In genomic region chr21:44898851-44899767, GRCh38 we compare ENCODE assay signal across 17 cellular contexts. TPM values are rescaled to one million over a fixed set of nuclear protein-coding genes. Genes with fewer than 3 reads are reported as not detected.
DNase-seq lines count a peak whose midpoint lies in the region; ATAC-seq and TF ChIP-seq lines count a peak whose summit lies in the region.
"Had no signal": no experiment of that assay in that cellular context is flagged by ENCODE, and none has a peak within 500 bp of the region (broad histone marks: within the 10 kb centered on the region; RNA-seq: fewer than 3 reads in every experiment).

No MANE protein-coding gene starts in this region.

- H3K27ac Mint-ChIP-seq in activated naive CD4-positive, alpha-beta T cell treated with anti-CD3 and anti-CD28 coated beads, Interleukin-2, amount 50 U/mL, for 24 hours, result peak overlapping the region; percentile 17

- H3K27ac ChIP-seq in heart left ventricle (no peak overlapping the region), lower lobe of right lung (no peak overlapping the region), upper lobe of right lung (no peak overlapping the region)
- H3K27ac ChIP-seq: C4-2B had no signal

- H3K4me3 Mint-ChIP-seq in activated naive CD4-positive, alpha-beta T cell treated with anti-CD3 and anti-CD28 coated beads, Interleukin-2, amount 50 U/mL, for 24 hours, result no peak overlapping the region

- H3K4me1 ChIP-seq in heart left ventricle (peaks cover 0 to 23% (median 0%) of the 10 kb centered on the region in 12 donors), lower lobe of right lung (peaks cover 28% of the 10 kb centered on the region), upper lobe of right lung (peaks cover 16% of the 10 kb centered on the region)

- no peak for TF ChIP-seq POLR2A in heart left ventricle (IDR thresholded peaks at IDR 0.05)

- H3K9me3 ChIP-seq in heart left ventricle, result no peaks in the 10 kb centered on the region
- H3K9me3 ChIP-seq in lower lobe of right lung, result no peaks in the 10 kb centered on the region
- no peaks in the 10 kb centered on the region for H3K9me3 ChIP-seq in upper lobe of right lung

- peaks cover 5% of the 10 kb centered on the region for H3K4me1 Mint-ChIP-seq in activated naive CD4-positive, alpha-beta T cell treated with anti-CD3 and anti-CD28 coated beads, Interleukin-2, amount 50 U/mL, for 24 hours

- peaks cover 12% of the 10 kb centered on the region for H3K36me3 Mint-ChIP-seq in activated naive CD4-positive, alpha-beta T cell treated with anti-CD3 and anti-CD28 coated beads, Interleukin-2, amount 50 U/mL, for 24 hours

- H3K36me3 ChIP-seq in heart left ventricle (peaks cover 0 to 97% (median 0%) of the 10 kb centered on the region in 9 donors), lower lobe of right lung (peaks cover 52% of the 10 kb centered on the region), upper lobe of right lung (peaks cover 17% of the 10 kb centered on the region)

- TF ChIP-seq CTCF in heart left ventricle (IDR thresholded peaks at IDR 0.05), result no peak
- TF ChIP-seq CTCF in lower lobe of right lung (IDR thresholded peaks at IDR 0.05), result no peak
- no peak for TF ChIP-seq CTCF in upper lobe of right lung (IDR thresholded peaks at IDR 0.05)
- no peak for TF ChIP-seq CTCF in GM10266 (IDR thresholded peaks at IDR 0.05; ENCODE audit: control insufficient read depth, insufficient read depth, low read depth, missing control alignments)

- no peak for ATAC-seq in heart left ventricle
- ATAC-seq in lower lobe of right lung, result no peak
- no peak for ATAC-seq in upper lobe of right lung
- ATAC-seq: PC-3 had no signal

- H3K27me3 ChIP-seq in heart left ventricle (peaks cover 0 to 7% (median 0%) of the 10 kb centered on the region in 9 donors), lower lobe of right lung (ENCODE audit: low read depth) (no peaks in the 10 kb centered on the region), upper lobe of right lung (no peaks in the 10 kb centered on the region)

- no peak for DNase-seq in activated naive CD4-positive, alpha-beta T cell treated with Interleukin-2 at 50 U/mL for 16 hours
- DNase-seq in heart left ventricle (peak in 3 of 5 donors; percentile 16 to 58 (median 18)), lower lobe of right lung (peak; percentile 46), upper lobe of right lung (peak; percentile 61), anterior cingulate cortex (lab: John Stamatoyannopoulos, UW) (no peak), GM10266 (ENCODE audit: extremely low spot score) (no peak)
- no peak for DNase-seq in stimulated activated CD4-positive, alpha-beta T cell treated with anti-CD3 and anti-CD28 coated beads, Interleukin-15, amount 100 ng/mL, for 24 hours
- DNase-seq: H7, Karpas-422, MM.1S, NCI-H1105, NCI-H1694 treated with DMSO at 0.1 percent for 48 hours, NCI-H446, NCI-H748 treated with DMSO at 0.1 percent for 48 hours, PC-3 had no signal

- H3K4me3 ChIP-seq in heart left ventricle (no peak overlapping the region), lower lobe of right lung (no peak overlapping the region), upper lobe of right lung (no peak overlapping the region)

- H3K9me3 Mint-ChIP-seq in activated naive CD4-positive, alpha-beta T cell treated with anti-CD3 and anti-CD28 coated beads, Interleukin-2, amount 50 U/mL, for 24 hours, result no peaks in the 10 kb centered on the region

- H3K27me3 Mint-ChIP-seq in activated naive CD4-positive, alpha-beta T cell treated with anti-CD3 and anti-CD28 coated beads, Interleukin-2, amount 50 U/mL, for 24 hours, result no peaks in the 10 kb centered on the region

- intact Hi-C loops in heart left ventricle (cut with DNase I), result no loop called here
- intact Hi-C loops in lower lobe of right lung (cut with DNase I), result no loop called here
- intact Hi-C loops in upper lobe of right lung (cut with DNase I), result no loop called here

- 80 to 85% (median 82%) methylated on average over 43 to 49 of the region's 49 CpGs for WGBS in heart left ventricle, 4 donors

RNA-seq across cellular contexts. Expression of gene ITGB2, which starts 21.6 kb away (rescaled TPM):
- total RNA-seq in heart left ventricle (100 to 1,000 TPM in 2 of 9 donors, 10 to 100 TPM in 5, 1 to 10 TPM in 2; 7.4 to 253 (median 27.7) TPM), lower lobe of right lung (468 TPM), upper lobe of right lung (370 TPM)
- 10 to 100 TPM in 1 of 2 donors, 1 to 10 TPM in 1; 6.1 to 12.3 TPM for polyA plus RNA-seq in heart left ventricle

RNA-seq across cellular contexts. Expression of gene PTTG1IP, which starts 25.6 kb away (rescaled TPM):
- 100 to 1,000 TPM; 134 to 319 (median 172) TPM for total RNA-seq in heart left ventricle
- 100 to 1,000 TPM; 126 to 253 TPM for polyA plus RNA-seq in heart left ventricle
- total RNA-seq in lower lobe of right lung, result 209 TPM
- total RNA-seq in upper lobe of right lung, result 244 TPM

RNA-seq across cellular contexts. Expression of gene SLX9, which starts 40.7 kb away (rescaled TPM):
- total RNA-seq in heart left ventricle (10 to 100 TPM; 38.5 to 53.1 (median 47.1) TPM), lower lobe of right lung (15.7 TPM), upper lobe of right lung (22.8 TPM)
- 10 to 100 TPM; 63.8 to 77.8 TPM for polyA plus RNA-seq in heart left ventricle

Comparison
In these comparisons a context has a peak if more than half of its experiments do, and no peak if none do; other contexts are left out.
1. DNase-seq: peak in heart left ventricle (3 of 5), lower lobe of right lung (single experiment) and upper lobe of right lung (single experiment); none in activated naive CD4-positive, alpha-beta T cell treated with Interleukin-2 at 50 U/mL for 16 hours (single experiment), anterior cingulate cortex (0 of 58), GM10266 (single experiment) and stimulated activated CD4-positive, alpha-beta T cell treated with anti-CD3 and anti-CD28 coated beads, Interleukin-15, amount 100 ng/mL, for 24 hours (single experiment).